10 cellular contexts compared by ENCODE assay signal in the genomic region with DNA sequence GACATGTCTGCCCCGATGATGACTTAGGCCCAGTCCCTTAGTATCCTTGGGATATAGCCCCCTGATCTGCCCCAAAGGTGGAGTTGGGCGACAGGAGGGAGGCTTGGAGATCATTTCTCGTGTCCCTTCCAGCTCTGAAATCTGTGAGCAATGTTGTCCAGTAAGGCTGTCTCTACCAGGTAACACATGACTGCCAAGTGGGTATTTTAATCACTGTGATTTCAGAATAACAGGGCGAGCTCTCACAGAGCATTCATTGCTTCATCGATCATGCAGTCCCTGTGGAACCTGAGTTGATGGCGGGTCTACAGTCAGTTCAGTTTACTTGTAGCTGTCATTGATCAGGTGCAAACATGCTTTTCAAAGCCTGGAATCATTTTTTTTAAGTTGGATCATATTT.
DNase-seq lines count a peak whose midpoint lies in the region; ATAC-seq and FAIRE-seq lines count a peak whose summit lies in the region.
"Had no signal": no experiment of that assay in that cellular context is flagged by ENCODE, and none has a peak within 500 bp of the region (broad histone marks: within the 10 kb centered on the region; RNA-seq: fewer than 3 reads in every experiment).

No MANE protein-coding gene starts in this region.

- peak; percentile 52 for ATAC-seq in GM18907 (IDR thresholded peaks at IDR 0.05; ENCODE audit: unreplicated experiment)
- ATAC-seq: activated CD8-positive, alpha-beta T cell treated with anti-CD3 and anti-CD28 coated beads for 36 hours had no signal

- DNase-seq in RCC 7860 (ENCODE audit: low spot score) (peak; percentile 36), kidney glomerular epithelial cell (lab: John Stamatoyannopoulos, UW) (peak; percentile 43), substantia nigra (lab: John Stamatoyannopoulos, UW) (no peak), putamen (ENCODE audit: low spot score) (no peak), urothelium cell line (ENCODE audit: low spot score) (no peak)
- no peak for DNase-seq in activated CD4-positive, alpha-beta T cell treated with anti-CD3 and anti-CD28 coated beads, Interleukin-2, amount 50 U/mL, for 1 hour
- no peak for DNase-seq in NK-92 treated with Interleukin-12 subunit alpha and Interleukin-12 subunit beta, amount 100 ng/mL, for 24 hours (lab: John Stamatoyannopoulos, UW)
- DNase-seq: activated CD8-positive, alpha-beta T cell treated with anti-CD3 and anti-CD28 coated beads for 36 hours had no signal

- peak overlapping the region; percentile 74 for H3K27ac ChIP-seq in substantia nigra (ENCODE audit: low read depth, low read length, poor library complexity, severe bottlenecking)

- FAIRE-seq in RCC 7860 (lab: Jason Lieb, UNC) (no peak), urothelium cell line (lab: Jason Lieb, UNC) (no peak)
- FAIRE-seq: frontal cortex had no signal

Comparison
In these comparisons a context has a peak if more than half of its experiments do, and no peak if none do; other contexts are left out.
1. DNase-seq: peak in RCC 7860 (single experiment) and kidney glomerular epithelial cell (single experiment); none in substantia nigra (0 of 49), activated CD4-positive, alpha-beta T cell treated with anti-CD3 and anti-CD28 coated beads, Interleukin-2, amount 50 U/mL, for 1 hour (single experiment), putamen (single experiment), NK-92 treated with Interleukin-12 subunit alpha and Interleukin-12 subunit beta, amount 100 ng/mL, for 24 hours (single experiment) and urothelium cell line (single experiment).